In genomic region chr1:203486618-203487370, GRCh38 we compare ENCODE assay signal across 8 cellular contexts. TPM values are rescaled to one million over a fixed set of nuclear protein-coding genes. Genes with fewer than 3 reads are reported as not detected.
DNase-seq lines count a peak whose midpoint lies in the region; ATAC-seq and TF ChIP-seq lines count a peak whose summit lies in the region.

No MANE protein-coding gene starts in this region.

- peaks cover 63 to 70% (median 68%) of the 10 kb centered on the region in 3 donors for H3K36me3 ChIP-seq in tibial artery
- no peaks in the 10 kb centered on the region for H3K36me3 ChIP-seq in adrenal gland (replicated peaks in 1 of 2)

- H3K4me3 Mint-ChIP-seq in activated CD4-positive, alpha-beta T cell treated with anti-CD3 and anti-CD28 coated beads for 36 hours: peak overlapping the region; percentile 56
- H3K4me3 Mint-ChIP-seq in brain (peak overlapping the region in 2 of 5 experiments; percentile 39 to 76), memory B cell (peak overlapping the region; percentile 85)

- POLR2A ChIA-PET in activated CD4-positive, alpha-beta T cell treated with anti-CD3 and anti-CD28 coated beads for 36 hours (lab: Charles Lee): no interaction called here

- no peak for DNase-seq in activated CD4-positive, alpha-beta T cell treated with anti-CD3 and anti-CD28 coated beads for 36 hours
- DNase-seq in activated CD4-positive, alpha-beta T cell treated with anti-CD3 and anti-CD28 coated beads, Interleukin-2, amount 50 U/mL, for 48 hours: no peak
- no peak for DNase-seq in memory B cell (ENCODE audit: low spot score in 2 of 2)
- no peak for DNase-seq in tibial artery
- no peak for DNase-seq in HT-29 (ENCODE audit: low spot score)
- no peak for DNase-seq in adrenal gland

- peak overlapping the region; percentile 68 to 73 for H3K27ac ChIP-seq in tibial artery
- peak overlapping the region in 2 of 5 donors; percentile 68 to 70 for H3K27ac ChIP-seq in adrenal gland

- TF ChIP-seq CTCF in brain (conservative IDR thresholded peaks at IDR 0.05) (no peak), tibial artery (IDR thresholded peaks at IDR 0.05) (no peak), adrenal gland (IDR thresholded peaks at IDR 0.05) (no peak)

- peaks cover 7% of the 10 kb centered on the region for H3K4me1 Mint-ChIP-seq in activated CD4-positive, alpha-beta T cell treated with anti-CD3 and anti-CD28 coated beads for 36 hours
- peaks cover 26% of the 10 kb centered on the region for H3K4me1 Mint-ChIP-seq in brain
- H3K4me1 Mint-ChIP-seq in memory B cell: peaks cover 4% of the 10 kb centered on the region

- WGBS in adrenal gland, 4 donors: 83 to 89% (median 85%) methylated on average over 27 to 28 of the region's 28 CpGs

- H3K4me3 ChIP-seq in tibial artery: peak overlapping the region; percentile 11 to 39
- H3K4me3 ChIP-seq in adrenal gland: peak overlapping the region in 1 of 4 donors; percentile 31

- no peak overlapping the region for H3K27ac Mint-ChIP-seq in activated CD4-positive, alpha-beta T cell treated with anti-CD3 and anti-CD28 coated beads for 36 hours
- H3K27ac Mint-ChIP-seq in brain (peak overlapping the region in 3 of 5 experiments; percentile 82 to 85 (median 84)), memory B cell (peak overlapping the region; percentile 76)

- ATAC-seq in activated CD4-positive, alpha-beta T cell treated with anti-CD3 and anti-CD28 coated beads for 36 hours: no peak
- ATAC-seq in memory B cell (ENCODE audit: low read depth) (no peak), HG02885 (IDR thresholded peaks at IDR 0.05; ENCODE audit: poor library complexity, unreplicated experiment) (no peak)

- CTCF ChIA-PET in activated CD4-positive, alpha-beta T cell treated with anti-CD3 and anti-CD28 coated beads for 36 hours (lab: Charles Lee): interaction anchor here (0.6 to 3.3 kb wide), 21 partner anchors 10 to 912 kb away, joined by 3 to 76 read pairs (median 4); no protein-coding TSS in a partner anchor

- H3K27me3 Mint-ChIP-seq in activated CD4-positive, alpha-beta T cell treated with anti-CD3 and anti-CD28 coated beads for 36 hours: no peaks in the 10 kb centered on the region
- H3K27me3 Mint-ChIP-seq in brain: peaks cover 2% of the 10 kb centered on the region
- peaks cover 2% of the 10 kb centered on the region for H3K27me3 Mint-ChIP-seq in memory B cell

- H3K4me1 ChIP-seq in tibial artery (peaks cover 0 to 66% (median 53%) of the 10 kb centered on the region in 4 donors), adrenal gland (replicated peaks in 1 of 2) (peaks cover 0 to 12% of the 10 kb centered on the region in 2 donors)

- H3K27me3 ChIP-seq in tibial artery (no peaks in the 10 kb centered on the region), adrenal gland (no peaks in the 10 kb centered on the region)

- no peaks in the 10 kb centered on the region for H3K36me3 Mint-ChIP-seq in activated CD4-positive, alpha-beta T cell treated with anti-CD3 and anti-CD28 coated beads for 36 hours (ENCODE audit: low read depth)
- no peaks in the 10 kb centered on the region for H3K36me3 Mint-ChIP-seq in brain
- no peaks in the 10 kb centered on the region for H3K36me3 Mint-ChIP-seq in memory B cell

- H3K9me3 ChIP-seq in tibial artery: no peaks in the 10 kb centered on the region
- no peaks in the 10 kb centered on the region for H3K9me3 ChIP-seq in adrenal gland (replicated peaks in 1 of 3)

- intact Hi-C loops in activated CD4-positive, alpha-beta T cell treated with anti-CD3 and anti-CD28 coated beads for 36 hours (cut with DNase I, micrococcal nuclease): loop anchor here (1.0 to 5.0 kb wide), 4 partner anchors 146 to 459 kb away; partner anchors contain the start of gene PPFIA4 (in 1 of the 2)
- intact Hi-C loops in tibial artery (cut with DNase I; ENCODE audit: low total_unique reads) (loop anchor here (2.0 to 10.0 kb wide), 3 partner anchors 82 to 214 kb away; no protein-coding TSS in a partner anchor), adrenal gland (cut with DNase I) (loop anchor here (1.0 to 10.0 kb wide), 5 partner anchors 112 to 214 kb away; no protein-coding TSS in a partner anchor)

- TF ChIP-seq POLR2A in adrenal gland (IDR thresholded peaks at IDR 0.05): no peak

- H3K9me3 Mint-ChIP-seq in activated CD4-positive, alpha-beta T cell treated with anti-CD3 and anti-CD28 coated beads for 36 hours (ENCODE audit: low read depth): no peaks in the 10 kb centered on the region
- H3K9me3 Mint-ChIP-seq in brain (peaks cover 0 to 3% (median 0%) of the 10 kb centered on the region in 5 experiments), memory B cell (no peaks in the 10 kb centered on the region)

RNA-seq across cellular contexts. Expression of gene OPTC, which starts 7.2 kb away (rescaled TPM):
- total RNA-seq in activated CD4-positive, alpha-beta T cell treated with anti-CD3 and anti-CD28 coated beads for 36 hours: not detected
- polyA plus RNA-seq in brain (ENCODE audit: insufficient read depth, low read depth, low replicate concordance) (not detected), adrenal gland (under 1 TPM in 1 of 3 donors, not detected in 2; 0.07 TPM)
- not detected in 2 replicates for total RNA-seq in HT-29 (2014; rRNA removed; shearing (Covaris generic))
- total RNA-seq in adrenal gland: not detected

RNA-seq across cellular contexts. Expression of gene PRELP, which starts 11.2 kb away (rescaled TPM):
- not detected for total RNA-seq in activated CD4-positive, alpha-beta T cell treated with anti-CD3 and anti-CD28 coated beads for 36 hours
- polyA plus RNA-seq in brain (ENCODE audit: insufficient read depth, low read depth, low replicate concordance): 13.3 TPM
- 0.13 TPM in 1 of 2 replicates, not detected in the other for total RNA-seq in HT-29 (2014; rRNA removed; shearing (Covaris generic))
- 10 to 100 TPM in 5 of 8 donors, 1 to 10 TPM in 3; 5.4 to 29.4 (median 15.6) TPM for total RNA-seq in adrenal gland
- 10 to 100 TPM in 2 of 3 donors, 1 to 10 TPM in 1; 9.7 to 19.5 (median 12.3) TPM for polyA plus RNA-seq in adrenal gland
